In genomic region chr1:112017183-112017582, GRCh38 we compare ENCODE assay signal across 8 cellular contexts. TPM values are rescaled to one million over a fixed set of nuclear protein-coding genes. Genes with fewer than 3 reads are reported as not detected.
"Had no signal": no experiment of that assay in that cellular context is flagged by ENCODE, and none has a peak within 500 bp of the region (broad histone marks: within the 10 kb centered on the region; RNA-seq: fewer than 3 reads in every experiment).

No MANE protein-coding gene starts in this region.

- FAIRE-seq: G401.6, GM12878, GM12891, GM12892, GM18507, GM19239 had no signal

- DNase-seq: GDM1, GF-D8 had no signal

- ATAC-seq: GM12878 had no signal

- H3K4me3 ChIP-seq: GM12878 had no signal

RNA-seq across cellular contexts. Expression of gene KCND3, which starts 27.7 kb away (rescaled TPM):
- total RNA-seq: GM12878 had no signal
